11 cellular contexts compared by ENCODE assay signal in genomic region chr1:247407180-247407616, GRCh38. TPM values are rescaled to one million over a fixed set of nuclear protein-coding genes. Genes with fewer than 3 reads are reported as not detected.
A peak's percentile ranks its signal among the peaks of the same experiment; 100 is the strongest.
DNase-seq lines count a peak whose midpoint lies in the region; ATAC-seq, FAIRE-seq and TF ChIP-seq lines count a peak whose summit lies in the region.
"Had no signal": no experiment of that assay in that cellular context is flagged by ENCODE, and none has a peak within 500 bp of the region (broad histone marks: within the 10 kb centered on the region; RNA-seq: fewer than 3 reads in every experiment).

No MANE protein-coding gene starts in this region.

- H3K27ac Mint-ChIP-seq in activated CD8-positive, alpha-beta T cell treated with anti-CD3 and anti-CD28 coated beads, Interleukin-2, amount 10 ng/mL, durations not matched to agents 7 days and 5 days = peak overlapping the region; percentile 90
- peak overlapping the region; percentile 63 for H3K27ac Mint-ChIP-seq in stimulated activated naive CD8-positive, alpha-beta T cell treated with anti-CD3 and anti-CD28 coated beads, Interleukin-15, Interleukin-2, amounts not matched to agents 100 ng/mL and 50 ng/mL, for 24 hours
- H3K27ac Mint-ChIP-seq in Calu3 (ENCODE audit: unreplicated experiment) = no peak overlapping the region

- peak; percentile 76 for ATAC-seq in GM21360 (IDR thresholded peaks at IDR 0.05; ENCODE audit: unreplicated experiment)
- ATAC-seq in HG03558 (IDR thresholded peaks at IDR 0.05; ENCODE audit: extremely low read depth, unreplicated experiment) = peak; percentile 64
- peak; percentile 82 for ATAC-seq in activated CD8-positive, alpha-beta T cell treated with anti-CD3 and anti-CD28 coated beads, Interleukin-2, amount 10 ng/mL, durations not matched to agents 7 days and 5 days

- peak overlapping the region in 4 of 10 experiments; percentile 2 to 57 (median 37); a peak in 6 of 20 replicates for H3K4me3 ChIP-seq in BLaER1 treated with 17β-estradiol and CSF1 and Interleukin-3, amounts not matched to agents 10 nM and 100 nM
- no peak overlapping the region for H3K4me3 ChIP-seq in kidney (ENCODE audit: low read length in 2 of 2)

- H3K27me3 Mint-ChIP-seq in activated CD8-positive, alpha-beta T cell treated with anti-CD3 and anti-CD28 coated beads, Interleukin-2, amount 10 ng/mL, durations not matched to agents 7 days and 5 days (ENCODE audit: low read depth) = peaks cover 2% of the 10 kb centered on the region
- H3K27me3 Mint-ChIP-seq in stimulated activated naive CD8-positive, alpha-beta T cell treated with anti-CD3 and anti-CD28 coated beads, Interleukin-15, Interleukin-2, amounts not matched to agents 100 ng/mL and 50 ng/mL, for 24 hours = no peaks in the 10 kb centered on the region
- no peaks in the 10 kb centered on the region for H3K27me3 Mint-ChIP-seq in Calu3 (ENCODE audit: unreplicated experiment)

- TF ChIP-seq CTCF in kidney (IDR thresholded peaks at IDR 0.05; ENCODE audit: borderline replicate concordance, extremely low read depth, insufficient read depth) = no peak
- TF ChIP-seq CTCF in Calu3 (IDR thresholded peaks at IDR 0.05; ENCODE audit: unreplicated experiment) = no peak

- H3K9me3 Mint-ChIP-seq in activated CD8-positive, alpha-beta T cell treated with anti-CD3 and anti-CD28 coated beads, Interleukin-2, amount 10 ng/mL, durations not matched to agents 7 days and 5 days (ENCODE audit: insufficient read depth) = no peaks in the 10 kb centered on the region
- H3K9me3 Mint-ChIP-seq in stimulated activated naive CD8-positive, alpha-beta T cell treated with anti-CD3 and anti-CD28 coated beads, Interleukin-15, Interleukin-2, amounts not matched to agents 100 ng/mL and 50 ng/mL, for 24 hours = no peaks in the 10 kb centered on the region
- H3K9me3 Mint-ChIP-seq in Calu3 (ENCODE audit: low read depth, unreplicated experiment) = peaks cover 20% of the 10 kb centered on the region

- FAIRE-seq in kidney (lab: Jason Lieb, UNC) = no peak

- POLR2A ChIA-PET in activated CD8-positive, alpha-beta T cell treated with anti-CD3 and anti-CD28 coated beads, Interleukin-2, amount 10 ng/mL, durations not matched to agents 7 days and 5 days (lab: Charles Lee) = no interaction called here

- H3K4me3 Mint-ChIP-seq in activated CD8-positive, alpha-beta T cell treated with anti-CD3 and anti-CD28 coated beads, Interleukin-2, amount 10 ng/mL, durations not matched to agents 7 days and 5 days = peak overlapping the region; percentile 65
- peak overlapping the region; percentile 34 for H3K4me3 Mint-ChIP-seq in stimulated activated naive CD8-positive, alpha-beta T cell treated with anti-CD3 and anti-CD28 coated beads, Interleukin-15, Interleukin-2, amounts not matched to agents 100 ng/mL and 50 ng/mL, for 24 hours
- no peak overlapping the region for H3K4me3 Mint-ChIP-seq in Calu3 (ENCODE audit: low read depth, unreplicated experiment)

- H3K9me3 ChIP-seq in BLaER1 treated with 17β-estradiol and CSF1 and Interleukin-3, amounts not matched to agents 10 nM and 100 nM (replicated peaks in 1 of 11) = peaks cover 0 to 8% (median 0%) of the 10 kb centered on the region in 11 experiments; a peak in 3 of 22 replicates
- no peaks in the 10 kb centered on the region for H3K9me3 ChIP-seq in kidney (ENCODE audit: control insufficient read depth in 1 of 2, low read length in 2 of 2)

- intact Hi-C loops in kidney (cut with DNase I) = no loop called here
- intact Hi-C loops in Calu3 (cut with micrococcal nuclease; ENCODE audit: unreplicated experiment) = no loop called here

- H3K27ac ChIP-seq in BLaER1 treated with 17β-estradiol and CSF1 and Interleukin-3, amounts not matched to agents 10 nM and 100 nM = peak overlapping the region; percentile 74 to 99 (median 96)
- no peak overlapping the region for H3K27ac ChIP-seq in kidney (ENCODE audit: low read depth in 2 of 2, low read length in 2 of 2)
- H3K27ac ChIP-seq: C4-2B had no signal

- DNase-seq in activated CD8-positive, alpha-beta T cell treated with anti-CD3 and anti-CD28 coated beads, Interleukin-2, amount 10 ng/mL, durations not matched to agents 7 days and 5 days = peak; percentile 76
- DNase-seq in kidney (peak; percentile 77), Calu3 (no peak), occipital lobe (lab: John Stamatoyannopoulos, UW) (no peak)

- H3K36me3 ChIP-seq in BLaER1 treated with 17β-estradiol and CSF1 and Interleukin-3, amounts not matched to agents 10 nM and 100 nM = no peaks in the 10 kb centered on the region
- no peaks in the 10 kb centered on the region for H3K36me3 ChIP-seq in kidney (ENCODE audit: control insufficient read depth in 1 of 2, insufficient read depth in 2 of 2, low read length in 2 of 2)

- BruUV-seq in Calu3 (replicated peaks; lab: Mats Ljungman, UMichigan) = no TSS peak

- peak overlapping the region; percentile 49 to 99 (median 87) for H3K4me2 ChIP-seq in BLaER1 treated with 17β-estradiol and CSF1 and Interleukin-3, amounts not matched to agents 10 nM and 100 nM

- H4K20me1 ChIP-seq in BLaER1 treated with 17β-estradiol and CSF1 and Interleukin-3, amounts not matched to agents 10 nM and 100 nM = no peaks in the 10 kb centered on the region

- peaks cover 3% of the 10 kb centered on the region for H3K36me3 Mint-ChIP-seq in activated CD8-positive, alpha-beta T cell treated with anti-CD3 and anti-CD28 coated beads, Interleukin-2, amount 10 ng/mL, durations not matched to agents 7 days and 5 days (ENCODE audit: low read depth)
- H3K36me3 Mint-ChIP-seq in stimulated activated naive CD8-positive, alpha-beta T cell treated with anti-CD3 and anti-CD28 coated beads, Interleukin-15, Interleukin-2, amounts not matched to agents 100 ng/mL and 50 ng/mL, for 24 hours (ENCODE audit: low read depth) = no peaks in the 10 kb centered on the region
- H3K36me3 Mint-ChIP-seq in Calu3 (ENCODE audit: insufficient read depth, unreplicated experiment) = no peaks in the 10 kb centered on the region

- CTCF ChIA-PET in activated CD8-positive, alpha-beta T cell treated with anti-CD3 and anti-CD28 coated beads, Interleukin-2, amount 10 ng/mL, durations not matched to agents 7 days and 5 days (lab: Charles Lee) = no interaction called here
- CTCF ChIA-PET in Calu3 (lab: Charles Lee) = no interaction called here

- no peaks in the 10 kb centered on the region for H3K27me3 ChIP-seq in BLaER1 treated with 17β-estradiol and CSF1 and Interleukin-3, amounts not matched to agents 10 nM and 100 nM

- peaks cover 38% of the 10 kb centered on the region for H3K4me1 Mint-ChIP-seq in activated CD8-positive, alpha-beta T cell treated with anti-CD3 and anti-CD28 coated beads, Interleukin-2, amount 10 ng/mL, durations not matched to agents 7 days and 5 days (ENCODE audit: low read depth)
- H3K4me1 Mint-ChIP-seq in stimulated activated naive CD8-positive, alpha-beta T cell treated with anti-CD3 and anti-CD28 coated beads, Interleukin-15, Interleukin-2, amounts not matched to agents 100 ng/mL and 50 ng/mL, for 24 hours (ENCODE audit: low read depth) = peaks cover 49% of the 10 kb centered on the region
- no peaks in the 10 kb centered on the region for H3K4me1 Mint-ChIP-seq in Calu3 (ENCODE audit: low read depth, unreplicated experiment)

- H3K9ac ChIP-seq in BLaER1 treated with 17β-estradiol and CSF1 and Interleukin-3, amounts not matched to agents 10 nM and 100 nM = peak overlapping the region; percentile 45 to 79 (median 68)
- H3K9ac ChIP-seq in kidney (ENCODE audit: low read length in 2 of 2) = no peak overlapping the region

- peaks cover 41 to 99% (median 70%) of the 10 kb centered on the region in 10 experiments for H3K4me1 ChIP-seq in BLaER1 treated with 17β-estradiol and CSF1 and Interleukin-3, amounts not matched to agents 10 nM and 100 nM
- no peaks in the 10 kb centered on the region for H3K4me1 ChIP-seq in kidney (ENCODE audit: control insufficient read depth in 1 of 2, insufficient read depth in 1 of 2, low read depth in 1 of 2, low read length in 2 of 2)

RNA-seq across cellular contexts. Expression of gene NLRP3, which starts 8.8 kb away (rescaled TPM):
- total RNA-seq in activated CD8-positive, alpha-beta T cell treated with anti-CD3 and anti-CD28 coated beads, Interleukin-2, amount 10 ng/mL, durations not matched to agents 7 days and 5 days = 1 to 10 TPM; 4.5 to 4.7 TPM
- 4.0 TPM for total RNA-seq in kidney
- not detected for polyA plus RNA-seq in kidney (ENCODE audit: insufficient read depth, low read depth, low replicate concordance)
- total RNA-seq in Calu3 (2022) = 0.26 and 0.32 TPM in 2 replicates
- 1.4 TPM for total RNA-seq in occipital lobe

RNA-seq across cellular contexts. Expression of gene OR2B11, which starts 50.7 kb away (rescaled TPM):
- not detected for total RNA-seq in activated CD8-positive, alpha-beta T cell treated with anti-CD3 and anti-CD28 coated beads, Interleukin-2, amount 10 ng/mL, durations not matched to agents 7 days and 5 days
- total RNA-seq in kidney (not detected), Calu3 (2022) (not detected in 2 replicates), occipital lobe (not detected)
- polyA plus RNA-seq in kidney (ENCODE audit: insufficient read depth, low read depth, low replicate concordance) = not detected
- total RNA-seq: activated CD8-positive, alpha-beta memory T cell treated with anti-CD3 and anti-CD28 coated beads for 36 hours; lower leg skin had no signal

Comparison
In these comparisons a context has a peak if more than half of its experiments do, and no peak if none do; other contexts are left out.
1. H3K27ac ChIP-seq: peak in BLaER1 treated with 17β-estradiol and CSF1 and Interleukin-3, amounts not matched to agents 10 nM and 100 nM (11 of 11); none in kidney (0 of 2).
2. H3K9ac ChIP-seq: peak in BLaER1 treated with 17β-estradiol and CSF1 and Interleukin-3, amounts not matched to agents 10 nM and 100 nM (11 of 11); none in kidney (0 of 2).
3. DNase-seq: peak in activated CD8-positive, alpha-beta T cell treated with anti-CD3 and anti-CD28 coated beads, Interleukin-2, amount 10 ng/mL, durations not matched to agents 7 days and 5 days (single experiment) and kidney (single experiment); none in Calu3 (single experiment) and occipital lobe (single experiment).
4. Peak in every context shown above with its lines, with median percentiles within 50 percentile points of each other: ATAC-seq.